8 cellular contexts compared by ENCODE assay signal in genomic region chr17:59783221-59784016, GRCh38.
A peak's percentile ranks its signal among the peaks of the same experiment; 100 is the strongest.
DNase-seq lines count a peak whose midpoint lies in the region; ATAC-seq and TF ChIP-seq lines count a peak whose summit lies in the region.

No MANE protein-coding gene starts in this region.

- H3K36me3 ChIP-seq in Peyer's patch (peaks cover 0 to 9% (median 0%) of the 10 kb centered on the region in 3 donors), SJCRH30 (no peaks in the 10 kb centered on the region; the same call in 1 of the 2 replicates)

- H3K9me3 Mint-ChIP-seq in nephron progenitor cell, result no peaks in the 10 kb centered on the region

- H3K4me3 ChIP-seq in Peyer's patch, result no peak overlapping the region
- no peak overlapping the region for H3K4me3 ChIP-seq in SJCRH30

- H3K9me3 ChIP-seq in Peyer's patch (no peaks in the 10 kb centered on the region), SJCRH30 (replicated peaks) (no peaks in the 10 kb centered on the region)

- peaks cover 33% of the 10 kb centered on the region for H3K4me1 Mint-ChIP-seq in nephron progenitor cell

- H3K4me1 ChIP-seq in Peyer's patch (peaks cover 0 to 48% (median 12%) of the 10 kb centered on the region in 4 donors), SJCRH30 (peaks cover 33% of the 10 kb centered on the region)

- TF ChIP-seq CTCF in Peyer's patch (IDR thresholded peaks at IDR 0.05) (no peak), nephron progenitor cell (IDR thresholded peaks at IDR 0.05) (no peak)

- DNase-seq in EH (ENCODE audit: low read depth), result peak; percentile 87
- no peak for DNase-seq in Peyer's patch
- peak; percentile 81 for DNase-seq in dermis blood vessel endothelial cell
- DNase-seq in nephron progenitor cell, result no peak
- DNase-seq in SJCRH30, result no peak

- H3K27me3 Mint-ChIP-seq in nephron progenitor cell (ENCODE audit: low read depth, poor library complexity), result no peaks in the 10 kb centered on the region

- peak overlapping the region; percentile 75 for H3K27ac Mint-ChIP-seq in nephron progenitor cell

- peak overlapping the region; percentile 60 to 93 (median 68) for H3K27ac ChIP-seq in Peyer's patch
- no peak overlapping the region for H3K27ac ChIP-seq in SJCRH30

- TF ChIP-seq POLR2A in Peyer's patch (IDR thresholded peaks at IDR 0.05), result no peak

- no peaks in the 10 kb centered on the region for H3K27me3 ChIP-seq in Peyer's patch
- no peaks in the 10 kb centered on the region for H3K27me3 ChIP-seq in SJCRH30

- no peak for ATAC-seq in GM21576 (IDR thresholded peaks at IDR 0.05; ENCODE audit: unreplicated experiment)
- no peak for ATAC-seq in GM19455 (IDR thresholded peaks at IDR 0.05; ENCODE audit: unreplicated experiment)
- no peak for ATAC-seq in HG02938 (IDR thresholded peaks at IDR 0.05; ENCODE audit: unreplicated experiment)

- peaks cover 23% of the 10 kb centered on the region for H3K36me3 Mint-ChIP-seq in nephron progenitor cell (ENCODE audit: low read depth)

- H3K4me3 Mint-ChIP-seq in nephron progenitor cell, result no peak overlapping the region

Comparison
In these comparisons a context has a peak if more than half of its experiments do, and no peak if none do; other contexts are left out.
1. DNase-seq: peak in EH (single experiment) and dermis blood vessel endothelial cell (single experiment); none in Peyer's patch (0 of 3), nephron progenitor cell (single experiment) and SJCRH30 (0 of 2).